In genomic region chr1:44835738-44836675, GRCh38 we compare ENCODE assay signal across 1 cellular context.
TF ChIP-seq lines count a peak whose summit lies in the region.

No MANE protein-coding gene starts in this region.

TF ChIP-seq in neural cell, 6 proteins besides CTCF, POLR2A, EP300 and RAD21 (continued from another document):
- TF ChIP-seq REST (IDR thresholded peaks at IDR 0.05; ENCODE audit: borderline replicate concordance) (no peak), TAF1 (IDR thresholded peaks at IDR 0.05; ENCODE audit: low read depth) (no peak), POLR2AphosphoS5 (IDR thresholded peaks at IDR 0.05) (no peak), SMC3 (conservative IDR thresholded peaks at IDR 0.05; ENCODE audit: poor library complexity) (peak; percentile 85), EZH2 (IDR thresholded peaks at IDR 0.05; ENCODE audit: borderline replicate concordance, insufficient read depth, low read length, poor library complexity, severe bottlenecking) (no peak)
